In genomic region chr6:43090557-43090952, GRCh38 we compare ENCODE assay signal across 11 cellular contexts. TPM values are rescaled to one million over a fixed set of nuclear protein-coding genes. Genes with fewer than 3 reads are reported as not detected.
DNase-seq lines count a peak whose midpoint lies in the region; ATAC-seq and TF ChIP-seq lines count a peak whose summit lies in the region.
"Had no signal": no experiment of that assay in that cellular context is flagged by ENCODE, and none has a peak within 500 bp of the region (broad histone marks: within the 10 kb centered on the region; RNA-seq: fewer than 3 reads in every experiment).

No MANE protein-coding gene starts in this region.

- H3K27me3 ChIP-seq in BLaER1 (no peaks in the 10 kb centered on the region), HUES6 (ENCODE audit: control insufficient read depth, insufficient read depth, low read length) (no peaks in the 10 kb centered on the region)

- H3K9ac ChIP-seq in BLaER1 (no peak overlapping the region), HUES6 (ENCODE audit: low read length) (peak overlapping the region; percentile 40)

- H3K27ac ChIP-seq in BLaER1 (no peak overlapping the region), HUES6 (ENCODE audit: low read depth, low read length) (peak overlapping the region; percentile 83)

- TF ChIP-seq CTCF in chondrocyte (IDR thresholded peaks at IDR 0.05) (no peak), nephron (IDR thresholded peaks at IDR 0.05; ENCODE audit: unreplicated experiment in 3 of 3) (no peak)

- DNase-seq in chondrocyte (ENCODE audit: low spot score) (peak; percentile 9), RKO (ENCODE audit: low spot score) (no peak), activated T-cell treated with anti-CD3 and anti-CD28 coated beads for 4 hours (no peak)
- DNase-seq in activated naive CD4-positive, alpha-beta T cell treated with anti-CD3 and anti-CD28 coated beads, Interleukin-2, amount 50 U/mL, for 72 hours (ENCODE audit: low spot score in 2 of 2), result no peak
- DNase-seq: activated B cell treated with CpG ODN at 0.5 μM for 24 hours; activated effector memory CD4-positive, alpha-beta T cell treated with anti-CD3 and anti-CD28 coated beads, Interleukin-2, amount 50 U/mL, for 16 hours; effector CD4-positive, alpha-beta T cell had no signal

- H3K36me3 ChIP-seq in BLaER1 (0 out of 2 replicates have a peak, but pooled peaks cover 5% of the 10 kb centered on the region), HUES6 (ENCODE audit: control insufficient read depth, insufficient read depth, low read length) (no peaks in the 10 kb centered on the region)

- H4K20me1 ChIP-seq in BLaER1, result peaks cover 95% of the 10 kb centered on the region

- peak overlapping the region; percentile 72 for H3K27ac Mint-ChIP-seq in chondrocyte (ENCODE audit: unreplicated experiment)
- H3K27ac Mint-ChIP-seq in nephron, result peak overlapping the region; percentile 95 to 99 (median 98)
- H3K27ac Mint-ChIP-seq in activated naive CD4-positive, alpha-beta T cell treated with anti-CD3 and anti-CD28 coated beads, Interleukin-2, amount 50 U/mL, for 72 hours, result no peak overlapping the region
- H3K27ac Mint-ChIP-seq: activated B cell treated with CpG ODN at 0.5 μM for 24 hours had no signal

- H3K27me3 Mint-ChIP-seq in chondrocyte (ENCODE audit: low read depth) (no peaks in the 10 kb centered on the region), nephron (ENCODE audit: low read depth) (no peaks in the 10 kb centered on the region)

- H3K4me1 ChIP-seq in BLaER1, result peaks cover 61% of the 10 kb centered on the region
- H3K4me1 ChIP-seq in HUES6 (ENCODE audit: control insufficient read depth, insufficient read depth, low read length), result peaks cover 59% of the 10 kb centered on the region

- no peak for ATAC-seq in activated naive CD4-positive, alpha-beta T cell treated with anti-CD3 and anti-CD28 coated beads, Interleukin-2, amount 50 U/mL, for 72 hours
- no peak for ATAC-seq in GM19467 (IDR thresholded peaks at IDR 0.05; ENCODE audit: unreplicated experiment)

- H3K4me1 Mint-ChIP-seq in chondrocyte (ENCODE audit: low read depth) (peaks cover 50% of the 10 kb centered on the region), nephron (peaks cover 76% of the 10 kb centered on the region)

- H3K4me2 ChIP-seq in BLaER1, result peak overlapping the region; percentile 45

- H3K9me3 ChIP-seq in BLaER1 (no peaks in the 10 kb centered on the region), HUES6 (ENCODE audit: control insufficient read depth, insufficient read depth, low read depth, low read length) (no peaks in the 10 kb centered on the region)

- no peaks in the 10 kb centered on the region for H3K9me3 Mint-ChIP-seq in chondrocyte (ENCODE audit: low read depth)
- no peaks in the 10 kb centered on the region for H3K9me3 Mint-ChIP-seq in nephron
- no peaks in the 10 kb centered on the region for H3K9me3 Mint-ChIP-seq in activated naive CD4-positive, alpha-beta T cell treated with anti-CD3 and anti-CD28 coated beads, Interleukin-2, amount 50 U/mL, for 72 hours
- H3K9me3 Mint-ChIP-seq: activated B cell treated with CpG ODN at 0.5 μM for 24 hours had no signal

- H3K36me3 Mint-ChIP-seq in chondrocyte (ENCODE audit: low read depth) (no peaks in the 10 kb centered on the region), nephron (ENCODE audit: low read depth) (peaks cover 2% of the 10 kb centered on the region)
- no peaks in the 10 kb centered on the region for H3K36me3 Mint-ChIP-seq in activated naive CD4-positive, alpha-beta T cell treated with anti-CD3 and anti-CD28 coated beads, Interleukin-2, amount 50 U/mL, for 72 hours

- H3K4me3 ChIP-seq in BLaER1, result no peak overlapping the region
- peak overlapping the region; percentile 25 for H3K4me3 ChIP-seq in HUES6 (ENCODE audit: low read depth, low read length)

- H3K4me3 Mint-ChIP-seq in chondrocyte (ENCODE audit: unreplicated experiment), result no peak overlapping the region
- H3K4me3 Mint-ChIP-seq in nephron, result peak overlapping the region; percentile 21 to 66 (median 46)
- H3K4me3 Mint-ChIP-seq: activated B cell treated with CpG ODN at 0.5 μM for 24 hours had no signal

RNA-seq across cellular contexts. Expression of gene PTK7, which starts 14.4 kb away (rescaled TPM):
- 282 to 293 TPM (median 288 TPM) in 3 replicates for total RNA-seq in chondrocyte
- 1 to 10 TPM; 2.9 to 4.7 TPM for total RNA-seq in activated naive CD4-positive, alpha-beta T cell treated with anti-CD3 and anti-CD28 coated beads, Interleukin-2, amount 50 U/mL, for 72 hours

RNA-seq across cellular contexts. Expression of gene KLC4, which starts 31.1 kb away (rescaled TPM):
- total RNA-seq in chondrocyte, result 30.0 to 37.0 TPM (median 32.3 TPM) in 3 replicates
- 10 to 100 TPM; 19.9 to 50.1 TPM for total RNA-seq in activated naive CD4-positive, alpha-beta T cell treated with anti-CD3 and anti-CD28 coated beads, Interleukin-2, amount 50 U/mL, for 72 hours

RNA-seq across cellular contexts. Expression of gene MRPL2, which starts 31.3 kb away (rescaled TPM):
- total RNA-seq in chondrocyte, result 42.6 to 46.6 TPM (median 42.9 TPM) in 3 replicates
- 10 to 100 TPM; 87.4 to 99.8 TPM for total RNA-seq in activated naive CD4-positive, alpha-beta T cell treated with anti-CD3 and anti-CD28 coated beads, Interleukin-2, amount 50 U/mL, for 72 hours

RNA-seq across cellular contexts. Expression of gene CUL7, which starts 36.9 kb away (rescaled TPM):
- 53.6 to 64.8 TPM (median 54.3 TPM) in 3 replicates for total RNA-seq in chondrocyte
- 10 to 100 TPM; 13.0 to 21.6 TPM for total RNA-seq in activated naive CD4-positive, alpha-beta T cell treated with anti-CD3 and anti-CD28 coated beads, Interleukin-2, amount 50 U/mL, for 72 hours

Comparison
In these comparisons a context has a peak if more than half of its experiments do, and no peak if none do; other contexts are left out.
1. H3K27ac Mint-ChIP-seq: peak in chondrocyte (single experiment) and nephron (3 of 3); none in activated naive CD4-positive, alpha-beta T cell treated with anti-CD3 and anti-CD28 coated beads, Interleukin-2, amount 50 U/mL, for 72 hours (0 of 2).
2. RNA of gene PTK7, which starts 14.4 kb away (total RNA-seq): 282 to 293 TPM in chondrocyte; 2.9 to 4.7 TPM in activated naive CD4-positive, alpha-beta T cell treated with anti-CD3 and anti-CD28 coated beads, Interleukin-2, amount 50 U/mL, for 72 hours; every median in the first group is over 10 times any median in the second.